21 cellular contexts compared by ENCODE assay signal in genomic region chr1:194533641-194534040, GRCh38.
DNase-seq lines count a peak whose midpoint lies in the region; ATAC-seq, FAIRE-seq and TF ChIP-seq lines count a peak whose summit lies in the region.
"Had no signal": no experiment of that assay in that cellular context is flagged by ENCODE, and none has a peak within 500 bp of the region (broad histone marks: within the 10 kb centered on the region; RNA-seq: fewer than 3 reads in every experiment).

No MANE protein-coding gene starts in this region.

- no peaks in the 10 kb centered on the region for H3K9me3 ChIP-seq in astrocyte (ENCODE audit: insufficient read depth, low read depth, low read length)
- H3K9me3 ChIP-seq: BLaER1 had no signal

- FAIRE-seq in astrocyte (lab: Jason Lieb, UNC): no peak
- FAIRE-seq: A204.1, G401.6, K562 had no signal

- no peak overlapping the region for H3K9ac ChIP-seq in astrocyte (ENCODE audit: low read length)
- H3K9ac ChIP-seq: BLaER1 had no signal

- no peaks in the 10 kb centered on the region for H4K20me1 ChIP-seq in astrocyte (ENCODE audit: insufficient read depth, low read length)
- H4K20me1 ChIP-seq: BLaER1 had no signal

- H3K4me3 Mint-ChIP-seq in astrocyte (ENCODE audit: unreplicated experiment): no peak overlapping the region
- H3K4me3 Mint-ChIP-seq: CD4-positive, alpha-beta memory T cell had no signal

- intact Hi-C loops in left cardiac atrium (cut with DNase I): no loop called here

- H3K27me3 ChIP-seq in astrocyte (ENCODE audit: insufficient read depth, low read length): no peaks in the 10 kb centered on the region
- no peaks in the 10 kb centered on the region for H3K27me3 ChIP-seq in kidney epithelial cell (ENCODE audit: control insufficient read depth, insufficient read depth, low read length)
- H3K27me3 ChIP-seq: BLaER1 had no signal

- no peaks in the 10 kb centered on the region for H3K9me3 Mint-ChIP-seq in astrocyte (ENCODE audit: unreplicated experiment)
- H3K9me3 Mint-ChIP-seq: CD4-positive, alpha-beta memory T cell had no signal

- H3K4me1 Mint-ChIP-seq in astrocyte (ENCODE audit: low read depth, unreplicated experiment): peaks cover 11% of the 10 kb centered on the region
- H3K4me1 Mint-ChIP-seq: CD4-positive, alpha-beta memory T cell had no signal

- no peaks in the 10 kb centered on the region for H3K79me2 ChIP-seq in astrocyte (ENCODE audit: insufficient read depth, low read length)

- no peak overlapping the region for H3K27ac ChIP-seq in astrocyte (ENCODE audit: low read depth, low read length)
- H3K27ac ChIP-seq: BLaER1 had no signal

- TF ChIP-seq CTCF in astrocyte (IDR thresholded peaks at IDR 0.05; ENCODE audit: insufficient read depth, low read depth, low read length) (no peak), kidney epithelial cell (IDR thresholded peaks at IDR 0.05; ENCODE audit: insufficient read depth, low read length, poor library complexity, severe bottlenecking) (no peak)

- no peak overlapping the region for H3K4me2 ChIP-seq in astrocyte (ENCODE audit: low read length)
- H3K4me2 ChIP-seq: BLaER1 had no signal

- no peak overlapping the region for H3K27ac Mint-ChIP-seq in astrocyte (ENCODE audit: unreplicated experiment)
- H3K27ac Mint-ChIP-seq: CD4-positive, alpha-beta memory T cell had no signal

- no peak overlapping the region for H2AFZ ChIP-seq in astrocyte (ENCODE audit: low read depth, low read length)

- H3K36me3 ChIP-seq in astrocyte (ENCODE audit: insufficient read depth, low read length): no peaks in the 10 kb centered on the region
- no peaks in the 10 kb centered on the region for H3K36me3 ChIP-seq in kidney epithelial cell (ENCODE audit: control insufficient read depth, insufficient read depth, low read length)
- H3K36me3 ChIP-seq: BLaER1 had no signal

- no peaks in the 10 kb centered on the region for H3K27me3 Mint-ChIP-seq in astrocyte (ENCODE audit: low read depth, unreplicated experiment)

- no peaks in the 10 kb centered on the region for H3K4me1 ChIP-seq in astrocyte (ENCODE audit: insufficient read depth, low read length)
- H3K4me1 ChIP-seq: BLaER1 had no signal

- H3K36me3 Mint-ChIP-seq in astrocyte (ENCODE audit: low read depth, unreplicated experiment): no peaks in the 10 kb centered on the region
- H3K36me3 Mint-ChIP-seq: CD4-positive, alpha-beta memory T cell had no signal

- ATAC-seq in left cardiac atrium: no peak
- no peak for ATAC-seq in GM18520 (IDR thresholded peaks at IDR 0.05; ENCODE audit: unreplicated experiment)
- no peak for ATAC-seq in HG03354 (IDR thresholded peaks at IDR 0.05; ENCODE audit: poor library complexity, severe bottlenecking, unreplicated experiment)
- ATAC-seq: K562 had no signal

- DNase-seq in A172 (ENCODE audit: low spot score) (peak; percentile 13), ELR (ENCODE audit: low read depth) (peak; percentile 5), astrocyte (ENCODE audit: low read depth) (peak; percentile 6), kidney epithelial cell (ENCODE audit: low read depth) (peak; percentile 31), left cardiac atrium (no peak)
- no peak for DNase-seq in stimulated activated CD4-positive, alpha-beta T cell treated with anti-CD3 and anti-CD28 coated beads, Interleukin-12 subunit alpha, Interleukin-12 subunit beta, amount 100 ng/mL, for 4 hours
- DNase-seq: CD4-positive, alpha-beta memory T cell; DMS79 treated with DMSO at 0.1 percent for 48 hours; HCEC 1CT; NCI-H1105 treated with DMSO at 0.1 percent for 48 hours; NCI-H1694; NCI-H510A; NCI-H748 treated with DMSO at 0.1 percent for 48 hours; RPMI8226; SIG-M5 had no signal

- no peak overlapping the region for H3K4me3 ChIP-seq in astrocyte (ENCODE audit: insufficient read depth, low read depth, low read length)
- no peak overlapping the region for H3K4me3 ChIP-seq in kidney epithelial cell (ENCODE audit: low read depth, low read length)
- H3K4me3 ChIP-seq: BLaER1, K562 had no signal

Comparison
In these comparisons a context has a peak if more than half of its experiments do, and no peak if none do; other contexts are left out.
1. DNase-seq: peak in A172 (single experiment), ELR (single experiment), astrocyte (single experiment) and kidney epithelial cell (single experiment); none in left cardiac atrium (single experiment) and stimulated activated CD4-positive, alpha-beta T cell treated with anti-CD3 and anti-CD28 coated beads, Interleukin-12 subunit alpha, Interleukin-12 subunit beta, amount 100 ng/mL, for 4 hours (single experiment).